In the genomic region with DNA sequence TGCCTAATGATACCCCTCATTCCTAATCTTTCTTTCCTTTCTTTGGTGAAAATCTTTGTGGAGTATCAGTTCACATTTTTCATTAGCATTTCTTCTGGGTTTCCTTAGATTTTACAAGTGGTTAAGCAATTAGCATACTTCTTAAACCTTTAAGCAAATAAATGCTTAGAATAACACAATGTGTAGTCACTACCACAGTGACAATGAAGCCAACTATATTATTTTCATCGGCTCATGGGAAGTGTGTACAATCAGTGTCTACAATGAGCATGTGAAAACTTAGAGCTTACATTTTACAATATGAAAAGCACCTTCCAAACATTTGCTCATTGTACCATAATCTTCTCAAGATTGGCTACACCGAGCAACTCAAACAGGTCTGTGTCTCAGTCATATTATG, we compare ENCODE assay signal across 1 cellular context.
TF ChIP-seq lines count a peak whose summit lies in the region.

No MANE protein-coding gene starts in this region.

TF ChIP-seq in A549, 52 proteins besides CTCF, POLR2A, EP300 and RAD21 (continued from another document):
- TF ChIP-seq HDAC2 (IDR thresholded peaks at IDR 0.05) (no peak), MAFK (IDR thresholded peaks at IDR 0.05; ENCODE audit: partially characterized antibody) (no peak), FOSB (CRISPR knock-in tag; IDR thresholded peaks at IDR 0.05) (no peak), MAZ (IDR thresholded peaks at IDR 0.05; ENCODE audit: borderline replicate concordance, low read depth, low read length) (no peak), CHD4 (IDR thresholded peaks at IDR 0.05; ENCODE audit: borderline replicate concordance) (no peak), CBX2 (IDR thresholded peaks at IDR 0.05; ENCODE audit: borderline replicate concordance, low read depth) (no peak), GATA3 (IDR thresholded peaks at IDR 0.05; ENCODE audit: borderline replicate concordance) (no peak), KDM1A (IDR thresholded peaks at IDR 0.05; ENCODE audit: low read depth) (no peak)
TF ChIP-seq in A549: peak in this region for 0.
